21 cellular contexts compared by ENCODE assay signal in genomic region chr12:50142993-50143392, GRCh38. TPM values are rescaled to one million over a fixed set of nuclear protein-coding genes. Genes with fewer than 3 reads are reported as not detected.
DNase-seq lines count a peak whose midpoint lies in the region; ATAC-seq and TF ChIP-seq lines count a peak whose summit lies in the region.
"Had no signal": no experiment of that assay in that cellular context is flagged by ENCODE, and none has a peak within 500 bp of the region (broad histone marks: within the 10 kb centered on the region; RNA-seq: fewer than 3 reads in every experiment).

No MANE protein-coding gene starts in this region.

- WGBS in hepatocyte (ENCODE audit: low lambda C conversion rate, missing lambda C conversion rate): 55% methylated on average over 8 of the region's 8 CpGs
- WGBS in lung, 2 donors: 74 to 92% methylated on average over 8 of the region's 8 CpGs

- no peaks in the 10 kb centered on the region for H3K9me3 ChIP-seq in cardiac muscle cell (ENCODE audit: low read depth)
- no peaks in the 10 kb centered on the region for H3K9me3 ChIP-seq in hepatocyte (ENCODE audit: low read depth)
- H3K9me3 ChIP-seq in lung (ENCODE audit: control insufficient read depth in 2 of 2, insufficient read depth in 1 of 2, low read length in 1 of 2): no peaks in the 10 kb centered on the region
- H3K9me3 ChIP-seq: BE2C; BLaER1 treated with 17β-estradiol and CSF1 and Interleukin-3, amounts not matched to agents 10 nM and 100 nM had no signal

- no peak for TF ChIP-seq CTCF in cardiac muscle cell (IDR thresholded peaks at IDR 0.05; ENCODE audit: low read depth, low read length)
- TF ChIP-seq CTCF in hepatocyte (IDR thresholded peaks at IDR 0.05; ENCODE audit: poor library complexity): no peak
- no peak for TF ChIP-seq CTCF in lung (IDR thresholded peaks at IDR 0.05; ENCODE audit: control extremely low read depth, extremely low read depth)

- H3K36me3 ChIP-seq in cardiac muscle cell (peaks cover 14% of the 10 kb centered on the region), hepatocyte (replicated peaks; ENCODE audit: insufficient read depth, low read depth) (no peaks in the 10 kb centered on the region), lung (ENCODE audit: control insufficient read depth in 2 of 2, insufficient read depth in 2 of 2, low read length in 2 of 2) (peaks cover 5 to 11% of the 10 kb centered on the region in 2 donors)

- H3K27ac ChIP-seq in cardiac muscle cell (peak overlapping the region; percentile 73), hepatocyte (peak overlapping the region; percentile 17), lung (ENCODE audit: low read depth in 1 of 2, low read length in 1 of 2) (no peak overlapping the region)
- H3K27ac ChIP-seq: 22Rv1; BLaER1 treated with 17β-estradiol and CSF1 and Interleukin-3, amounts not matched to agents 10 nM and 100 nM; GM23248 had no signal

- peaks cover 14% of the 10 kb centered on the region for H3K4me1 ChIP-seq in cardiac muscle cell (ENCODE audit: low read depth)
- no peaks in the 10 kb centered on the region for H3K4me1 ChIP-seq in hepatocyte (ENCODE audit: insufficient read depth)
- H3K4me1 ChIP-seq in lung (ENCODE audit: control insufficient read depth in 2 of 2, insufficient read depth in 2 of 2, low read length in 2 of 2): peaks cover 1 to 3% of the 10 kb centered on the region in 2 donors
- H3K4me1 ChIP-seq: BLaER1 treated with 17β-estradiol and CSF1 and Interleukin-3, amounts not matched to agents 10 nM and 100 nM had no signal

- peak overlapping the region; percentile 66 for H3K4me2 ChIP-seq in hepatocyte
- H3K4me2 ChIP-seq: BLaER1 treated with 17β-estradiol and CSF1 and Interleukin-3, amounts not matched to agents 10 nM and 100 nM had no signal

- H4K20me1 ChIP-seq in hepatocyte (ENCODE audit: insufficient read depth, poor library complexity, severe bottlenecking): peaks cover 3% of the 10 kb centered on the region

- DNase-seq in cardiac muscle cell (ENCODE audit: low read depth in 1 of 2, low spot score in 1 of 2) (no peak), Right ventricle myocardium superior (no peak), hepatocyte (ENCODE audit: low spot score) (peak; percentile 18), lung (ENCODE audit: low spot score) (peak; percentile 33), NCI-H146 (lab: John Stamatoyannopoulos, UW) (no peak), NCI-H2029 treated with DMSO at 0.1 percent for 48 hours (lab: John Stamatoyannopoulos, UW) (no peak), AG08395 (ENCODE audit: low spot score) (no peak)
- no peak for DNase-seq in stimulated activated CD4-positive, alpha-beta T cell treated with anti-CD3 and anti-CD28 coated beads, Interleukin-4, amount 100 ng/mL, for 4 hours
- DNase-seq: AML-193; BE2C; CD4-positive, alpha-beta memory T cell; COR-L47; DMS153; EL; GDM1; GM23248; H7; HCEC 1CT had no signal

- ATAC-seq in Right ventricle myocardium superior (ENCODE audit: poor library complexity) (no peak), lung (ENCODE audit: insufficient read depth, low FRiP score) (no peak)
- ATAC-seq: GM12878 had no signal

- intact Hi-C loops in Right ventricle myocardium superior (cut with DNase I): no loop called here

- H3K4me3 ChIP-seq in cardiac muscle cell: no peak overlapping the region
- H3K4me3 ChIP-seq in hepatocyte: no peak overlapping the region
- H3K4me3 ChIP-seq in lung: no peak overlapping the region
- H3K4me3 ChIP-seq: BLaER1 treated with 17β-estradiol and CSF1 and Interleukin-3, amounts not matched to agents 10 nM and 100 nM; GM12878; GM23248 had no signal

- H3K79me2 ChIP-seq in hepatocyte: peaks cover 43% of the 10 kb centered on the region

- no peaks in the 10 kb centered on the region for H3K9me2 ChIP-seq in hepatocyte (replicated peaks; ENCODE audit: insufficient read depth)

- no peak overlapping the region for H2AFZ ChIP-seq in hepatocyte
- H2AFZ ChIP-seq: GM23248 had no signal

- H3K27me3 ChIP-seq in cardiac muscle cell: no peaks in the 10 kb centered on the region
- H3K27me3 ChIP-seq in hepatocyte: no peaks in the 10 kb centered on the region
- H3K27me3 ChIP-seq in lung (ENCODE audit: control insufficient read depth, insufficient read depth): no peaks in the 10 kb centered on the region
- H3K27me3 ChIP-seq: BE2C; BLaER1 treated with 17β-estradiol and CSF1 and Interleukin-3, amounts not matched to agents 10 nM and 100 nM had no signal

RNA-seq across cellular contexts. Expression of gene CERS5, which starts 24.2 kb away (rescaled TPM):
- total RNA-seq in cardiac muscle cell (51.9 and 78.4 TPM in 2 replicates), Right ventricle myocardium superior (7.3 TPM), hepatocyte (38.8 and 43.3 TPM in 2 replicates), lung (10 to 100 TPM; 36.7 to 38.8 TPM)
- polyA plus RNA-seq in cardiac muscle cell (107 and 127 TPM in 2 replicates), hepatocyte (53.3 and 69.0 TPM in 2 replicates), lung (10 to 100 TPM; 32.6 to 54.0 TPM)

RNA-seq across cellular contexts. Expression of gene COX14, which starts 31.0 kb away (rescaled TPM):
- total RNA-seq in cardiac muscle cell (43.9 and 105 TPM in 2 replicates), Right ventricle myocardium superior (243 TPM), hepatocyte (61.5 and 73.5 TPM in 2 replicates), lung (10 to 100 TPM; 31.2 to 62.7 TPM)
- polyA plus RNA-seq in cardiac muscle cell (234 and 265 TPM in 2 replicates), hepatocyte (150 and 186 TPM in 2 replicates), lung (10 to 100 TPM; 78.1 to 85.3 TPM)

RNA-seq across cellular contexts. Expression of gene GPD1, which starts 39.2 kb away (rescaled TPM):
- total RNA-seq in cardiac muscle cell (1.7 and 3.4 TPM in 2 replicates), Right ventricle myocardium superior (38.3 TPM), hepatocyte (46.8 and 64.1 TPM in 2 replicates), lung (10 to 100 TPM in 1 of 2 donors, not detected in 1; 20.0 TPM)
- polyA plus RNA-seq in cardiac muscle cell (2.5 and 4.3 TPM in 2 replicates), hepatocyte (20.4 and 30.6 TPM in 2 replicates), lung (1 to 10 TPM; 1.7 to 9.9 TPM)
- total RNA-seq: GM23248, H7 had no signal
- polyA plus RNA-seq: CD4-positive, alpha-beta memory T cell; GM23248 had no signal

RNA-seq across cellular contexts. Expression of gene SMARCD1, which starts 57.9 kb away (rescaled TPM):
- total RNA-seq in cardiac muscle cell: 97.8 and 108 TPM in 2 replicates
- 40.7 and 45.1 TPM in 2 replicates for polyA plus RNA-seq in cardiac muscle cell
- 14.3 TPM for total RNA-seq in Right ventricle myocardium superior
- total RNA-seq in hepatocyte: 33.4 and 44.0 TPM in 2 replicates
- 26.1 and 27.9 TPM in 2 replicates for polyA plus RNA-seq in hepatocyte
- total RNA-seq in lung: 10 to 100 TPM; 56.6 to 58.8 TPM
- 10 to 100 TPM; 11.9 to 26.6 TPM for polyA plus RNA-seq in lung

Comparison
In these comparisons a context has a peak if more than half of its experiments do, and no peak if none do; other contexts are left out.
1. DNase-seq: peak in hepatocyte (single experiment) and lung (single experiment); none in cardiac muscle cell (0 of 2), Right ventricle myocardium superior (single experiment), NCI-H146 (single experiment), NCI-H2029 treated with DMSO at 0.1 percent for 48 hours (single experiment), stimulated activated CD4-positive, alpha-beta T cell treated with anti-CD3 and anti-CD28 coated beads, Interleukin-4, amount 100 ng/mL, for 4 hours (0 of 2) and AG08395 (single experiment).
2. H3K27ac ChIP-seq: peak in cardiac muscle cell (single experiment) and hepatocyte (single experiment); none in lung (0 of 2).